In genomic region chr16:71869089-71869488, GRCh38 we compare ENCODE assay signal across 32 cellular contexts. TPM values are rescaled to one million over a fixed set of nuclear protein-coding genes. Genes with fewer than 3 reads are reported as not detected.
"Had no signal": no experiment of that assay in that cellular context is flagged by ENCODE, and none has a peak within 500 bp of the region (broad histone marks: within the 10 kb centered on the region; RNA-seq: fewer than 3 reads in every experiment).

No MANE protein-coding gene starts in this region.

- ATAC-seq: activated naive CD4-positive, alpha-beta T cell treated with anti-CD3 and anti-CD28 coated beads, Interleukin-2, amount 50 U/mL, for 72 hours; activated naive CD8-positive, alpha-beta T cell treated with anti-CD3 and anti-CD28 coated beads, Interleukin-2, amount 50 U/mL, for 24 hours; activated T-cell treated with anti-CD3 and anti-CD28 coated beads, Interleukin-2, amount 50 U/mL, for 4 hours; activated T-cell treated with anti-CD3 and anti-CD28 coated beads, Interleukin-2, amount 50 U/mL, for 72 hours; activated T-helper 17 cell treated with anti-CD3 and anti-CD28 coated beads, Interleukin-2, amount 50 U/mL, for 72 hours; body of pancreas had no signal

- H3K27me3 ChIP-seq: adrenal gland, ascending aorta, body of pancreas, brain microvascular endothelial cell, breast epithelium had no signal

- H3K27ac ChIP-seq: adrenal gland, ascending aorta, body of pancreas, brain microvascular endothelial cell, breast epithelium had no signal

- H3K4me1 ChIP-seq: adrenal gland, ascending aorta, body of pancreas, breast epithelium had no signal

- H3K36me3 ChIP-seq: breast epithelium had no signal

- DNase-seq: activated effector memory CD4-positive, alpha-beta T cell treated with anti-CD3 and anti-CD28 coated beads, Interleukin-2, amount 50 U/mL, for 16 hours; activated effector memory CD4-positive, alpha-beta T cell treated with Interleukin-2 at 50 U/mL for 16 hours; activated gamma-delta T cell; activated gamma-delta T cell treated with Interleukin-2 at 50 U/mL for 16 hours; activated naive CD4-positive, alpha-beta T cell; activated naive CD4-positive, alpha-beta T cell treated with anti-CD3 and anti-CD28 coated beads for 36 hours; activated naive CD4-positive, alpha-beta T cell treated with anti-CD3 and anti-CD28 coated beads, Interleukin-2, amount 10 ng/mL, durations not matched to agents 7 days and 5 days; activated naive CD4-positive, alpha-beta T cell treated with anti-CD3 and anti-CD28 coated beads, Interleukin-2, amount 50 U/mL, for 16 hours; activated naive CD4-positive, alpha-beta T cell treated with Interleukin-2 at 50 U/mL for 16 hours; activated naive CD8-positive, alpha-beta T cell treated with anti-CD3 and anti-CD28 coated beads for 36 hours; activated naive CD8-positive, alpha-beta T cell treated with anti-CD3 and anti-CD28 coated beads, Interleukin-2, amount 10 ng/mL, durations not matched to agents 7 days and 5 days; activated naive CD8-positive, alpha-beta T cell treated with anti-CD3 and anti-CD28 coated beads, Interleukin-2, amount 50 U/mL, for 24 hours; activated T-cell treated with anti-CD3 and anti-CD28 coated beads for 4 hours; activated T-cell treated with anti-CD3 and anti-CD28 coated beads, Interleukin-2, amount 50 U/mL, for 1 hour; activated T-cell treated with anti-CD3 and anti-CD28 coated beads, Interleukin-2, amount 50 U/mL, for 24 hours; activated T-cell treated with anti-CD3 and anti-CD28 coated beads, Interleukin-2, amount 50 U/mL, for 4 hours; activated T-cell treated with anti-CD3 and anti-CD28 coated beads, Interleukin-2, amount 50 U/mL, for 48 hours; activated T-cell treated with anti-CD3 and anti-CD28 coated beads, Interleukin-2, amount 50 U/mL, for 72 hours; amniotic stem cell; amygdala; anterior cingulate cortex; aorta; body of pancreas; brain microvascular endothelial cell; caudate nucleus; central memory CD4-positive, alpha-beta T cell; cerebellar nuclear complex had no signal

- H3K4me3 ChIP-seq: adrenal gland, ascending aorta, body of pancreas, breast epithelium had no signal

- H3K9me3 ChIP-seq: adrenal gland, ascending aorta, body of pancreas, breast epithelium had no signal

RNA-seq across cellular contexts. Expression of gene ZNF821, which starts 14.9 kb away (rescaled TPM):
- total RNA-seq: ascending aorta had no signal
